Comparison of ENCODE assay signal across 29 cellular contexts in the genomic region with DNA sequence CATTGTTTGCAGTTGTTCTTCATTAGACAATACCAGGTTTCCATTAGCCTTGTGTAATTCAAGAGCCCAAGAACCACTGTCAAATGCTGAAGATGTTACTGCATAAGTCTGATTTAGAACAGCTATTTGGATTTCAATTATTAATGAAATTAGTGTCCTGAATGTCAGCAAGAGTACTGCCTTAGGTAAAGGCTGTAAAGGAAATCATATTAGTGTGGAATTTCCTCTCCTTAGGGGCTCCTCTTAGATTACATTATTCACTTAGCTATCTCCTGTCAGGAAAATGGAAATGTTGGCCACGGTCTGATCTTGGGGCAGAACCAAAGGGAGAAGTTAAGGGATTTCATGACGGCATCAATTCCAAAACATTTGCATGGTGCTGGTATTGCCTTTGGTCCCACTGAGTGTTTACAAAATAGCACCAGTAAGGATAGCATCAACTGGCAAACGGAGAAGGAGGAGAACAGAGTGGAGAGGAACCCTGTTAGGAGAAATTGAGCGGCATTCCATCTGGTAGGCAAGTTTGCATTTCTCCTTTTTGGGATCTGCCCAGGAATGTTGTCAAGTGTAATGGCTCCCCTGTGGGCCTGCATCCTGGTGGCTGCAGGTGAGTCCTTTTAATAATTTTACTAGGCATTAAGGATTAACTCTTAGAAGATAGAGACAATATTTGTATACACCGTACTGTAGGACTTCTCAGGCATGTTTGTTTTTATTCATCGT. TPM values are rescaled to one million over a fixed set of nuclear protein-coding genes. Genes with fewer than 3 reads are reported as not detected.
A peak's percentile ranks its signal among the peaks of the same experiment; 100 is the strongest.
DNase-seq lines count a peak whose midpoint lies in the region; ATAC-seq, FAIRE-seq and TF ChIP-seq lines count a peak whose summit lies in the region.
"Had no signal": no experiment of that assay in that cellular context is flagged by ENCODE, and none has a peak within 500 bp of the region (broad histone marks: within the 10 kb centered on the region; RNA-seq: fewer than 3 reads in every experiment).

A gene with protein sequence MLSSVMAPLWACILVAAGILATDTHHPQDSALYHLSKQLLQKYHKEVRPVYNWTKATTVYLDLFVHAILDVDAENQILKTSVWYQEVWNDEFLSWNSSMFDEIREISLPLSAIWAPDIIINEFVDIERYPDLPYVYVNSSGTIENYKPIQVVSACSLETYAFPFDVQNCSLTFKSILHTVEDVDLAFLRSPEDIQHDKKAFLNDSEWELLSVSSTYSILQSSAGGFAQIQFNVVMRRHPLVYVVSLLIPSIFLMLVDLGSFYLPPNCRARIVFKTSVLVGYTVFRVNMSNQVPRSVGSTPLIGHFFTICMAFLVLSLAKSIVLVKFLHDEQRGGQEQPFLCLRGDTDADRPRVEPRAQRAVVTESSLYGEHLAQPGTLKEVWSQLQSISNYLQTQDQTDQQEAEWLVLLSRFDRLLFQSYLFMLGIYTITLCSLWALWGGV (plus strand): TSS at position 418 of the 723 bp plus-strand sequence. CDS start 138 bp downstream, at position 556.

- H3K9ac ChIP-seq in PC-3 (ENCODE audit: low read length) (no peak within 1 kb of the TSS), H1 (replicated peaks in 1 of 4; ENCODE audit: extremely low read depth in 1 of 4, low read depth in 3 of 4, low read length in 3 of 4) (no peak within 1 kb of the TSS), HepG2 (ENCODE audit: insufficient read depth, low read depth, low read length) (no peak within 1 kb of the TSS)

- H4K5ac ChIP-seq in H1 (ENCODE audit: insufficient read length, low read depth, low read length): no peak within 1 kb of the TSS

- H2AK5ac ChIP-seq in H1 (ENCODE audit: low read depth, low read length): no peak within 1 kb of the TSS

- FAIRE-seq in H1 (lab: Jason Lieb, UNC) (peak; percentile 7), urothelium cell line (lab: Jason Lieb, UNC) (peak; percentile 5), HepG2 (lab: Jason Lieb, UNC) (no peak)
- FAIRE-seq: GM12891, GM19239 had no signal

- H3F3A ChIP-seq in PC-3 (ENCODE audit: low read length, unreplicated experiment): no peaks in the 10 kb centered on the region

- no peak within 1 kb of the TSS for H4K8ac ChIP-seq in H1 (ENCODE audit: extremely low read depth, insufficient read depth, low read length)

- TF ChIP-seq POLR2A in H1 (IDR thresholded peaks at IDR 0.05; ENCODE audit: control extremely low read depth in 1 of 2, low read depth in 2 of 2, low read length in 2 of 2): no peak
- no peak for TF ChIP-seq POLR2A in HepG2 (IDR thresholded peaks at IDR 0.05; ENCODE audit: insufficient read depth in 1 of 2, low read depth in 2 of 2, low read length in 2 of 2)

- no peaks in the 10 kb centered on the region for H4K20me1 ChIP-seq in PC-3 (ENCODE audit: low read length)
- H4K20me1 ChIP-seq in H1 (replicated peaks in 1 of 2; ENCODE audit: control insufficient read depth in 1 of 2, insufficient read depth in 2 of 2, low read length in 2 of 2): no peaks in the 10 kb centered on the region
- no peaks in the 10 kb centered on the region for H4K20me1 ChIP-seq in HepG2 (ENCODE audit: insufficient read depth, low read length)

- no peaks in the 10 kb centered on the region for H3K9me2 ChIP-seq in PC-3 (replicated peaks; ENCODE audit: low read length)

- H2AFZ ChIP-seq in PC-3 (ENCODE audit: low read length) (no peak within 1 kb of the TSS), H1 (ENCODE audit: low read length) (no peak within 1 kb of the TSS), HepG2 (ENCODE audit: low read length) (no peak within 1 kb of the TSS)
- H2AFZ ChIP-seq: PC-9 had no signal

- H2BK20ac ChIP-seq in H1 (ENCODE audit: low read length): no peak within 1 kb of the TSS

- H3K36me3 ChIP-seq in right atrium auricular region (no peaks in the 10 kb centered on the region), PC-3 (ENCODE audit: low read depth, low read length) (no peaks in the 10 kb centered on the region), H1 (ENCODE audit: control insufficient read depth in 2 of 4, insufficient read depth in 4 of 4, low read length in 3 of 4) (no peaks in the 10 kb centered on the region), HepG2 (replicated peaks in 1 of 2; ENCODE audit: control insufficient read depth in 1 of 2, insufficient read depth in 2 of 2, low read length in 2 of 2) (no peaks in the 10 kb centered on the region)
- H3K36me3 ChIP-seq: HAP-1, SJCRH30 had no signal

- no peak for TF ChIP-seq EP300 in H1 (IDR thresholded peaks at IDR 0.05; ENCODE audit: borderline replicate concordance in 1 of 2, low read depth in 2 of 2, low read length in 2 of 2)
- no peak for TF ChIP-seq EP300 in HepG2 (IDR thresholded peaks at IDR 0.05; ENCODE audit: low read depth in 2 of 2, low read length in 2 of 2)
- no peak for TF ChIP-seq EP300 in HepG2 (CRISPR knock-in tag; IDR thresholded peaks at IDR 0.05; ENCODE audit: borderline replicate concordance)

- BruUV-seq in PC-3 (replicated peaks; lab: Mats Ljungman, UMichigan) (no TSS peak), HepG2 (replicated peaks; lab: Mats Ljungman, UMichigan) (no TSS peak)

- no peak within 1 kb of the TSS for H4K91ac ChIP-seq in H1 (replicated peaks; ENCODE audit: insufficient read length, low read length)

- H3K4ac ChIP-seq in H1 (replicated peaks; ENCODE audit: insufficient read length, low read depth, low read length): no peak within 1 kb of the TSS

- no peak for TF ChIP-seq RAD21 in H1 (IDR thresholded peaks at IDR 0.05 in 1 of 2, conservative IDR thresholded peaks at IDR 0.05 in 1 of 2; ENCODE audit: low read depth in 2 of 2, low read length in 2 of 2)
- TF ChIP-seq RAD21 in HepG2 (CRISPR knock-in tag; IDR thresholded peaks at IDR 0.05): no peak

- in situ Hi-C loops in HepG2 (cut with HindIII; ENCODE audit: extremely low pct_ligation_motif_present, low pct_unique_long_range_greater_than_20kb): no loop called here

- H3K23me2 ChIP-seq in H1 (ENCODE audit: low read depth, low read length): no peaks in the 10 kb centered on the region

- 0 out of 2 replicates have a peak within 1 kb of the TSS, but pooled peaks have one; percentile 13 for H2BK12ac ChIP-seq in H1 (ENCODE audit: low read depth, low read length)

- H3K14ac ChIP-seq in H1 (ENCODE audit: insufficient read length): no peak within 1 kb of the TSS

- H3K4me3 ChIP-seq in right atrium auricular region (no peak within 1 kb of the TSS), PC-3 (ENCODE audit: low read length) (no peak within 1 kb of the TSS), H1 (ENCODE audit: extremely low read depth in 1 of 4, insufficient read depth in 2 of 4, low read depth in 3 of 4, low read length in 4 of 4) (no peak within 1 kb of the TSS), HepG2 (replicated peaks in 1 of 3; ENCODE audit: insufficient read depth in 1 of 3, low read depth in 2 of 3, low read length in 3 of 3) (no peak within 1 kb of the TSS)
- H3K4me3 ChIP-seq: HAP-1, PC-9, SJCRH30 had no signal

- H3K4me1 ChIP-seq in right atrium auricular region (no peaks in the 10 kb centered on the region), PC-3 (ENCODE audit: insufficient read depth, low read length) (peaks cover 13% of the 10 kb centered on the region; the same call in 1 of the 2 replicates), H1 (replicated peaks in 1 of 4; ENCODE audit: control insufficient read depth in 3 of 4, insufficient read depth in 4 of 4, low read length in 3 of 4) (peaks cover 0 to 9% (median 3%) of the 10 kb centered on the region in 4 experiments; a peak in 1 of 7 replicates), HepG2 (ENCODE audit: insufficient read depth, low read length) (peaks cover 18% of the 10 kb centered on the region)
- H3K4me1 ChIP-seq: SJCRH30 had no signal

- no peaks in the 10 kb centered on the region for H3K79me1 ChIP-seq in H1 (ENCODE audit: low read depth, low read length)

- no peak within 1 kb of the TSS for H3K56ac ChIP-seq in H1 (replicated peaks; ENCODE audit: insufficient read length, low read depth, low read length)

- CTCF ChIA-PET in PC-3 (lab: Charles Lee) (no interaction called here), H1 (lab: Charles Lee; ENCODE audit: partially characterized antibody) (interaction anchor here (0.8 to 8.0 kb wide), 10 partner anchors 9 to 361 kb away, joined by 3 to 112 read pairs (median 4); a partner anchor contains a TSS), HepG2 (lab: Yijun Ruan, JAX; ENCODE audit: low intra/inter-chr PET ratio, low total read pairs) (no interaction called here)

- H3K23ac ChIP-seq in H1 (ENCODE audit: insufficient read length): no peak within 1 kb of the TSS

- H3K27me3 ChIP-seq in right atrium auricular region (no peaks in the 10 kb centered on the region), PC-3 (ENCODE audit: low read length) (peaks cover 63% of the 10 kb centered on the region), H1 (replicated peaks in 1 of 4; ENCODE audit: control insufficient read depth in 3 of 4, extremely low read depth in 1 of 4, insufficient read depth in 3 of 4, low read length in 3 of 4) (no peaks in the 10 kb centered on the region), HepG2 (ENCODE audit: control insufficient read depth in 1 of 2, insufficient read depth in 2 of 2, low read length in 2 of 2) (no peaks in the 10 kb centered on the region; a peak in 1 of 5 replicates)
- H3K27me3 ChIP-seq: SJCRH30 had no signal

- peak; percentile 11 for DNase-seq in right atrium auricular region (ENCODE audit: low spot score)
- DNase-seq in left ventricle myocardium superior: no peak
- DNase-seq in PC-3: no peak
- no peak for DNase-seq in H1 (ENCODE audit: low read depth in 1 of 2, low spot score in 2 of 2)
- DNase-seq in urothelium cell line (ENCODE audit: low spot score): no peak
- DNase-seq in HepG2 (ENCODE audit: low spot score): no peak
- no peak for DNase-seq in NCI-H2196 treated with DMSO at 0.1 percent for 48 hours (lab: John Stamatoyannopoulos, UW; ENCODE audit: unreplicated experiment)
- DNase-seq: Caco-2; CD4-positive, alpha-beta memory T cell; GF-D8; NCI-H1092; NCI-H1417 treated with DMSO at 0.1 percent for 48 hours; NCI-H187; NCI-H2081 treated with DMSO at 0.1 percent for 48 hours; NCI-H2171 treated with DMSO at 0.1 percent for 48 hours; NCI-H524; NCI-H748 treated with DMSO at 0.1 percent for 48 hours; NK-92 treated with Interleukin-12 subunit alpha and Interleukin-12 subunit beta, amount 100 ng/mL, for 24 hours; PC-9; SJCRH30; T-helper 1 cell had no signal

- 0 out of 2 replicates have a peak within 1 kb of the TSS, but pooled peaks have one; percentile 19 for H3K4me2 ChIP-seq in PC-3 (ENCODE audit: low read length)
- no peak within 1 kb of the TSS for H3K4me2 ChIP-seq in H1 (ENCODE audit: insufficient read depth in 1 of 2, low read depth in 2 of 2, low read length in 2 of 2)
- no peak within 1 kb of the TSS for H3K4me2 ChIP-seq in HepG2 (ENCODE audit: low read depth, low read length)
- H3K4me2 ChIP-seq: PC-9 had no signal

- H3K18ac ChIP-seq in H1 (ENCODE audit: extremely low read depth, low read length): no peak within 1 kb of the TSS

- POLR2A ChIA-PET in PC-3 (lab: Charles Lee; ENCODE audit: unreplicated experiment) (no interaction called here), H1 (lab: Charles Lee; ENCODE audit: partially characterized antibody) (interaction anchor here (1.0 to 1.4 kb wide), 3 partner anchors 11 to 46 kb away, joined by 3 read pairs; no protein-coding TSS in a partner anchor), HepG2 (lab: Yijun Ruan, JAX) (no interaction called here)

- intact Hi-C loops in left ventricle myocardium superior (cut with micrococcal nuclease): no loop called here
- intact Hi-C loops in PC-3 (cut with micrococcal nuclease): no loop called here
- intact Hi-C loops in HepG2 (cut with micrococcal nuclease; ENCODE audit: unreplicated experiment): no loop called here

- H3K79me2 ChIP-seq in PC-3 (ENCODE audit: low read length): no peaks in the 10 kb centered on the region
- no peaks in the 10 kb centered on the region for H3K79me2 ChIP-seq in H1 (ENCODE audit: control insufficient read depth in 1 of 2, insufficient read depth in 2 of 2, low read length in 2 of 2)
- no peaks in the 10 kb centered on the region for H3K79me2 ChIP-seq in HepG2 (ENCODE audit: insufficient read depth, low read length)

- 78% methylated on average over 6 of the region's 6 CpGs; no CpG with 5 or more reads in 1 of the 2 experiments for WGBS in H1 (ENCODE audit: extremely low coverage in 1 of 2, insufficient coverage in 1 of 2, insufficient read length in 1 of 2, insufficient replicate concordance in 2 of 2, low coverage in 1 of 2, low lambda C conversion rate in 2 of 2, missing lambda C conversion rate in 1 of 2), 2 experiments
- 38% methylated on average over 6 of the region's 6 CpGs for WGBS in HepG2 (ENCODE audit: low lambda C conversion rate)

- no peak within 1 kb of the TSS for H2BK15ac ChIP-seq in H1 (ENCODE audit: low read length)

- no peak within 1 kb of the TSS for H3K27ac ChIP-seq in right atrium auricular region
- no peak within 1 kb of the TSS for H3K27ac ChIP-seq in PC-3 (ENCODE audit: low read length)
- no peak within 1 kb of the TSS for H3K27ac ChIP-seq in H1 (ENCODE audit: low read depth, low read length)
- H3K27ac ChIP-seq in HepG2 (ENCODE audit: extremely low read length, insufficient read depth, low read length): no peak within 1 kb of the TSS
- H3K27ac ChIP-seq: PC-9, SJCRH30 had no signal

- ATAC-seq in left ventricle myocardium superior: no peak
- ATAC-seq in PC-3: no peak
- no peak for ATAC-seq in HepG2
- no peak for ATAC-seq in HG03039 (IDR thresholded peaks at IDR 0.05; ENCODE audit: unreplicated experiment)
- ATAC-seq: Right ventricle myocardium inferior had no signal

- no peaks in the 10 kb centered on the region for H3K9me3 ChIP-seq in right atrium auricular region
- H3K9me3 ChIP-seq in PC-3 (ENCODE audit: low read length): no peaks in the 10 kb centered on the region
- H3K9me3 ChIP-seq in H1 (ENCODE audit: insufficient read depth in 2 of 2, low read depth in 1 of 2, low read length in 1 of 2): no peaks in the 10 kb centered on the region
- no peaks in the 10 kb centered on the region for H3K9me3 ChIP-seq in HepG2 (ENCODE audit: low read length)
- H3K9me3 ChIP-seq: Caco-2, HAP-1, SJCRH30 had no signal

- H2BK5ac ChIP-seq in H1 (ENCODE audit: low read depth, low read length): no peak within 1 kb of the TSS

- no peak within 1 kb of the TSS for H2BK120ac ChIP-seq in H1 (replicated peaks; ENCODE audit: low read depth, low read length)

- no peak for TF ChIP-seq CTCF in right atrium auricular region (IDR thresholded peaks at IDR 0.05)
- TF ChIP-seq CTCF in PC-3 (conservative IDR thresholded peaks at IDR 0.05; ENCODE audit: low read depth, low read length): no peak
- no peak for TF ChIP-seq CTCF in H1 (IDR thresholded peaks at IDR 0.05; ENCODE audit: control extremely low read depth in 1 of 3, insufficient read depth in 1 of 3, low read depth in 1 of 3, low read length in 3 of 3)
- no peak for TF ChIP-seq CTCF in HepG2 (CRISPR knock-in tag; IDR thresholded peaks at IDR 0.05)

RNA-seq across cellular contexts. Expression of the gene that starts here (rescaled TPM):
- total RNA-seq in right atrium auricular region: not detected
- not detected for total RNA-seq in left ventricle myocardium superior
- total RNA-seq in PC-3 (2014; rRNA removed): not detected in 2 replicates
- not detected in 2 replicates for total RNA-seq in H1 (2021; fragmentation: NEBNext Ultra II Directional; extraction: Animal tissue kit (Norgen Biotek cat#: 25700))
- polyA plus RNA-seq in H1 (2011; rRNA removed): not detected in 2 replicates
- not detected for polyA plus RNA-seq in H1 (2011; cell fraction: cytosol; rRNA removed)
- polyA plus RNA-seq in H1 (2011; cell fraction: nucleus; rRNA removed): not detected
- polyA plus RNA-seq in H1 (2012, experiment 1 of 2): not detected in 4 replicates
- not detected for polyA plus RNA-seq in H1 (2012, experiment 2 of 2)
- not detected for polyA plus RNA-seq in H1 (2013, experiment 1 of 2)
- not detected for polyA plus RNA-seq in H1 (2013, experiment 2 of 2)
- not detected in 2 replicates for polyA minus RNA-seq in H1 (2011; rRNA and poly(A)+ RNA removed)
- polyA minus RNA-seq in H1 (2011; cell fraction: cytosol; rRNA and poly(A)+ RNA removed): not detected
- polyA minus RNA-seq in H1 (2011; cell fraction: nucleus; rRNA and poly(A)+ RNA removed): not detected
- total RNA-seq in HepG2 (2016; rRNA removed; fragmentation: Illumina TruSeq; extraction: Trizol): 1.7 and 2.2 TPM in 2 replicates
- 1.1 and 1.6 TPM in 2 replicates for total RNA-seq in HepG2 (2016; cell fraction: cytosol; rRNA removed; fragmentation: Illumina TruSeq; extraction: Trizol; ENCODE audit: low read depth)
- 1.2 and 1.8 TPM in 2 replicates for total RNA-seq in HepG2 (2016; cell fraction: insoluble cytoplasmic fraction; rRNA removed; fragmentation: Illumina TruSeq; extraction: Trizol)
- total RNA-seq in HepG2 (2016; cell fraction: membrane; rRNA removed; fragmentation: Illumina TruSeq; extraction: Trizol): 1.6 and 3.1 TPM in 2 replicates
- 0.62 and 3.4 TPM in 2 replicates for total RNA-seq in HepG2 (2016; cell fraction: nucleus; rRNA removed; fragmentation: Illumina TruSeq; extraction: Trizol)
- polyA plus RNA-seq in HepG2 (2011; rRNA removed): 0.05 and 0.09 TPM in 2 replicates
- polyA plus RNA-seq in HepG2 (2011; cell fraction: cytosol; rRNA removed): 0.05 TPM in 2 replicates
- polyA plus RNA-seq in HepG2 (2011; cell fraction: nucleus; rRNA removed): not detected in 2 replicates
- polyA plus RNA-seq in HepG2 (2012): not detected in 2 replicates
- polyA plus RNA-seq in HepG2 (2016; cell fraction: cytosol; fragmentation: Illumina TruSeq; extraction: Trizol; ENCODE audit: low read depth): 0.97 and 1.3 TPM in 2 replicates
- polyA plus RNA-seq in HepG2 (2016; cell fraction: insoluble cytoplasmic fraction; fragmentation: Illumina TruSeq; extraction: Trizol; ENCODE audit: low read depth): 0.92 and 1.2 TPM in 2 replicates
- polyA plus RNA-seq in HepG2 (2016; cell fraction: membrane; fragmentation: Illumina TruSeq; extraction: Trizol; ENCODE audit: low read depth): 1.8 and 2.2 TPM in 2 replicates
- 1.3 and 1.5 TPM in 2 replicates for polyA plus RNA-seq in HepG2 (2016; cell fraction: nucleus; fragmentation: Illumina TruSeq; extraction: Trizol; ENCODE audit: insufficient read depth, low read depth)
- 0.08 TPM in 1 of 2 replicates, not detected in the other for polyA minus RNA-seq in HepG2 (2011; rRNA and poly(A)+ RNA removed; ENCODE audit: low replicate concordance)
- polyA minus RNA-seq in HepG2 (2011; cell fraction: cytosol; rRNA and poly(A)+ RNA removed): not detected in 2 replicates
- polyA minus RNA-seq in HepG2 (2011; cell fraction: nucleus; rRNA and poly(A)+ RNA removed): not detected in 2 replicates
- total RNA-seq: A172; Caco-2; CD4-positive, alpha-beta memory T cell; PC-9; Right ventricle myocardium inferior; RPMI7951; SJCRH30 had no signal
- polyA plus RNA-seq: AG04450; CD4-positive, alpha-beta memory T cell had no signal

Comparison
In these comparisons a context has a peak if more than half of its experiments do, and no peak if none do; other contexts are left out.
1. Peak in DNase-seq in right atrium auricular region; RNA of the gene not detected or under 1 TPM.